Comparison of ENCODE assay signal across 8 cellular contexts in the genomic region with DNA sequence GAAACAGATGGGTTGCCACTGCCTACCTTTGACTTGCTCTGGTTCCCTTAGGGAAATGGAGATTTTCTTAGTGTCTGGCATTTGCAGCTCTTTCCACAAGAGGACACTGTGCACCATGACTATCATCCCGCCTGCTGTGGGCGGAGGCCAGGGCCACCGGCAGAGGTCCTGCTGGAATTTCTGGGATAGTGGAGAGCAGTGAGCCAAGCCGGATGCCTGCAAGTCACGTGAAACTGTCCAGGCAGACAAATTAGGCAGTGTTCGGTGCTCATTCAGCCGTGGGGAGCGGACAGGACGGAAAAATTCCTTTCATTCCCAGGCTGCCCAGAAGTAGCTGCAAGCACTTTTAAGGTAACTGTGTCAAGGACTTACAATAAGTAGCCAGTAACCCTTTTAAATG. TPM values are rescaled to one million over a fixed set of nuclear protein-coding genes. Genes with fewer than 3 reads are reported as not detected.
DNase-seq lines count a peak whose midpoint lies in the region; ATAC-seq and TF ChIP-seq lines count a peak whose summit lies in the region.

No MANE protein-coding gene starts in this region.

- H3F3A ChIP-seq in neural progenitor cell (ENCODE audit: low read depth) = no peaks in the 10 kb centered on the region

- intact Hi-C loops in CD14-positive monocyte (cut with micrococcal nuclease) = no loop called here

- H3K36me3 Mint-ChIP-seq in neural progenitor cell = peaks cover 5% of the 10 kb centered on the region
- no peaks in the 10 kb centered on the region for H3K36me3 Mint-ChIP-seq in activated naive CD8-positive, alpha-beta T cell treated with anti-CD3 and anti-CD28 coated beads, Interleukin-2, amount 50 U/mL, for 24 hours (ENCODE audit: low read depth)
- H3K36me3 Mint-ChIP-seq in CD14-positive monocyte = no peaks in the 10 kb centered on the region

- H3K9me3 ChIP-seq in neural progenitor cell (ENCODE audit: low read depth) = peaks cover 8% of the 10 kb centered on the region

- no peaks in the 10 kb centered on the region for H3K36me3 ChIP-seq in neural progenitor cell

- H3K27ac Mint-ChIP-seq in neural progenitor cell = peak overlapping the region; percentile 31
- no peak overlapping the region for H3K27ac Mint-ChIP-seq in activated naive CD8-positive, alpha-beta T cell treated with anti-CD3 and anti-CD28 coated beads, Interleukin-2, amount 50 U/mL, for 24 hours
- no peak overlapping the region for H3K27ac Mint-ChIP-seq in CD14-positive monocyte

- peak overlapping the region; percentile 25 for H3K4me2 ChIP-seq in neural progenitor cell

- DNase-seq in AG08396 (ENCODE audit: low spot score) (peak; percentile 48), LHCN-M2 (ENCODE audit: low read depth) (peak; percentile 57), SHP77 treated with DMSO at 0.1 percent for 48 hours (lab: John Stamatoyannopoulos, UW) (peak; percentile 53), fibroblast of the conjunctiva (ENCODE audit: low read depth) (peak; percentile 20), neural progenitor cell (ENCODE audit: low spot score) (peak; percentile 91), CD14-positive monocyte (ENCODE audit: low spot score) (no peak)
- no peak for DNase-seq in activated naive CD8-positive, alpha-beta T cell treated with anti-CD3 and anti-CD28 coated beads, Interleukin-2, amount 50 U/mL, for 24 hours

- H4K20me1 ChIP-seq in neural progenitor cell (ENCODE audit: low read depth) = no peaks in the 10 kb centered on the region

- H3K4me3 Mint-ChIP-seq in neural progenitor cell = no peak overlapping the region
- H3K4me3 Mint-ChIP-seq in activated naive CD8-positive, alpha-beta T cell treated with anti-CD3 and anti-CD28 coated beads, Interleukin-2, amount 50 U/mL, for 24 hours = no peak overlapping the region
- no peak overlapping the region for H3K4me3 Mint-ChIP-seq in CD14-positive monocyte

- ATAC-seq in GM18870 (IDR thresholded peaks at IDR 0.05; ENCODE audit: unreplicated experiment) = no peak
- ATAC-seq in activated naive CD8-positive, alpha-beta T cell treated with anti-CD3 and anti-CD28 coated beads, Interleukin-2, amount 50 U/mL, for 24 hours = no peak

- H3K4me1 Mint-ChIP-seq in neural progenitor cell = peaks cover 14% of the 10 kb centered on the region
- H3K4me1 Mint-ChIP-seq in activated naive CD8-positive, alpha-beta T cell treated with anti-CD3 and anti-CD28 coated beads, Interleukin-2, amount 50 U/mL, for 24 hours = no peaks in the 10 kb centered on the region
- no peaks in the 10 kb centered on the region for H3K4me1 Mint-ChIP-seq in CD14-positive monocyte

- H3K4me1 ChIP-seq in neural progenitor cell = no peaks in the 10 kb centered on the region

- H3K9ac ChIP-seq in neural progenitor cell = no peak overlapping the region

- H3K4me3 ChIP-seq in neural progenitor cell = no peak overlapping the region

- no peak overlapping the region for H3K27ac ChIP-seq in neural progenitor cell

- peak; percentile 91 for TF ChIP-seq CTCF in neural progenitor cell (IDR thresholded peaks at IDR 0.05)
- no peak for TF ChIP-seq CTCF in CD14-positive monocyte (IDR thresholded peaks at IDR 0.05)

- H3K27me3 ChIP-seq in neural progenitor cell = no peaks in the 10 kb centered on the region

- H3K9me3 Mint-ChIP-seq in neural progenitor cell (peaks cover 16% of the 10 kb centered on the region), CD14-positive monocyte (peaks cover 0 to 6% (median 0%) of the 10 kb centered on the region in 7 donors)
- H3K9me3 Mint-ChIP-seq in activated naive CD8-positive, alpha-beta T cell treated with anti-CD3 and anti-CD28 coated beads, Interleukin-2, amount 50 U/mL, for 24 hours = no peaks in the 10 kb centered on the region

- no peak overlapping the region for H2AFZ ChIP-seq in neural progenitor cell (replicated peaks)

- peaks cover 3% of the 10 kb centered on the region for H3K27me3 Mint-ChIP-seq in neural progenitor cell (ENCODE audit: insufficient read depth, low read depth)
- no peaks in the 10 kb centered on the region for H3K27me3 Mint-ChIP-seq in activated naive CD8-positive, alpha-beta T cell treated with anti-CD3 and anti-CD28 coated beads, Interleukin-2, amount 50 U/mL, for 24 hours
- peaks cover 0 to 4% (median 0%) of the 10 kb centered on the region in 3 donors for H3K27me3 Mint-ChIP-seq in CD14-positive monocyte (ENCODE audit: low read depth in 3 of 3)

- H3K79me2 ChIP-seq in neural progenitor cell (ENCODE audit: low read depth) = no peaks in the 10 kb centered on the region

RNA-seq across cellular contexts. Expression of a gene that starts 43.4 kb away (rescaled TPM):
- 0.06 and 0.11 TPM in 2 replicates for total RNA-seq in LHCN-M2 (2014; rRNA removed)
- 0.06 TPM for polyA plus RNA-seq in LHCN-M2 (2012)
- total RNA-seq in neural progenitor cell (ENCODE audit: low replicate concordance) = 0.43 and 0.60 TPM in 2 replicates
- polyA plus RNA-seq in CD14-positive monocyte = not detected

Comparison
In these comparisons a context has a peak if more than half of its experiments do, and no peak if none do; other contexts are left out.
1. DNase-seq: peak in AG08396 (single experiment), LHCN-M2 (single experiment), SHP77 treated with DMSO at 0.1 percent for 48 hours (single experiment), fibroblast of the conjunctiva (single experiment) and neural progenitor cell (single experiment); none in activated naive CD8-positive, alpha-beta T cell treated with anti-CD3 and anti-CD28 coated beads, Interleukin-2, amount 50 U/mL, for 24 hours (single experiment) and CD14-positive monocyte (single experiment).